1 cellular context compared by ENCODE assay signal in the genomic region with DNA sequence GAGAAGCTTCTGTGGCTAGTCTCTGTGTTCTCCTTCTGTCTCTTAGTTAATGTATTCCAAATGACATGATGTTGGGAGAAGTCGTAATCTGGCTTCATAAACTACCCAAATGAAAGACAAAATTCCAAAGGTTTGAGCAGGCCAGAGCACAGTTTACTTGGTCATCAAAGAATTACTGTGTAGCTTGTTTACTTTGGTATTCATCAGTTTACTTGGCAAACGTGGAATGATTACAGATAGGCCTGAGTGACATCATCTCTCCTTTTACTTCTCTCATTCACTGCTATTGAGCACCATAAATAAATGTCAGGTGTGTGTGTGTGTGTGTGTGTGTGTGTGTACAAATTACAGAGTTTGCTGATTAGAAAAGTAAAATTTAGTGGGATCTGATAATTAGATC.
TF ChIP-seq lines count a peak whose summit lies in the region.

No MANE protein-coding gene starts in this region.

TF ChIP-seq in GM23338, 12 proteins besides CTCF, POLR2A, EP300 and RAD21 (continued from another document):
- TF ChIP-seq, protein P1, sequence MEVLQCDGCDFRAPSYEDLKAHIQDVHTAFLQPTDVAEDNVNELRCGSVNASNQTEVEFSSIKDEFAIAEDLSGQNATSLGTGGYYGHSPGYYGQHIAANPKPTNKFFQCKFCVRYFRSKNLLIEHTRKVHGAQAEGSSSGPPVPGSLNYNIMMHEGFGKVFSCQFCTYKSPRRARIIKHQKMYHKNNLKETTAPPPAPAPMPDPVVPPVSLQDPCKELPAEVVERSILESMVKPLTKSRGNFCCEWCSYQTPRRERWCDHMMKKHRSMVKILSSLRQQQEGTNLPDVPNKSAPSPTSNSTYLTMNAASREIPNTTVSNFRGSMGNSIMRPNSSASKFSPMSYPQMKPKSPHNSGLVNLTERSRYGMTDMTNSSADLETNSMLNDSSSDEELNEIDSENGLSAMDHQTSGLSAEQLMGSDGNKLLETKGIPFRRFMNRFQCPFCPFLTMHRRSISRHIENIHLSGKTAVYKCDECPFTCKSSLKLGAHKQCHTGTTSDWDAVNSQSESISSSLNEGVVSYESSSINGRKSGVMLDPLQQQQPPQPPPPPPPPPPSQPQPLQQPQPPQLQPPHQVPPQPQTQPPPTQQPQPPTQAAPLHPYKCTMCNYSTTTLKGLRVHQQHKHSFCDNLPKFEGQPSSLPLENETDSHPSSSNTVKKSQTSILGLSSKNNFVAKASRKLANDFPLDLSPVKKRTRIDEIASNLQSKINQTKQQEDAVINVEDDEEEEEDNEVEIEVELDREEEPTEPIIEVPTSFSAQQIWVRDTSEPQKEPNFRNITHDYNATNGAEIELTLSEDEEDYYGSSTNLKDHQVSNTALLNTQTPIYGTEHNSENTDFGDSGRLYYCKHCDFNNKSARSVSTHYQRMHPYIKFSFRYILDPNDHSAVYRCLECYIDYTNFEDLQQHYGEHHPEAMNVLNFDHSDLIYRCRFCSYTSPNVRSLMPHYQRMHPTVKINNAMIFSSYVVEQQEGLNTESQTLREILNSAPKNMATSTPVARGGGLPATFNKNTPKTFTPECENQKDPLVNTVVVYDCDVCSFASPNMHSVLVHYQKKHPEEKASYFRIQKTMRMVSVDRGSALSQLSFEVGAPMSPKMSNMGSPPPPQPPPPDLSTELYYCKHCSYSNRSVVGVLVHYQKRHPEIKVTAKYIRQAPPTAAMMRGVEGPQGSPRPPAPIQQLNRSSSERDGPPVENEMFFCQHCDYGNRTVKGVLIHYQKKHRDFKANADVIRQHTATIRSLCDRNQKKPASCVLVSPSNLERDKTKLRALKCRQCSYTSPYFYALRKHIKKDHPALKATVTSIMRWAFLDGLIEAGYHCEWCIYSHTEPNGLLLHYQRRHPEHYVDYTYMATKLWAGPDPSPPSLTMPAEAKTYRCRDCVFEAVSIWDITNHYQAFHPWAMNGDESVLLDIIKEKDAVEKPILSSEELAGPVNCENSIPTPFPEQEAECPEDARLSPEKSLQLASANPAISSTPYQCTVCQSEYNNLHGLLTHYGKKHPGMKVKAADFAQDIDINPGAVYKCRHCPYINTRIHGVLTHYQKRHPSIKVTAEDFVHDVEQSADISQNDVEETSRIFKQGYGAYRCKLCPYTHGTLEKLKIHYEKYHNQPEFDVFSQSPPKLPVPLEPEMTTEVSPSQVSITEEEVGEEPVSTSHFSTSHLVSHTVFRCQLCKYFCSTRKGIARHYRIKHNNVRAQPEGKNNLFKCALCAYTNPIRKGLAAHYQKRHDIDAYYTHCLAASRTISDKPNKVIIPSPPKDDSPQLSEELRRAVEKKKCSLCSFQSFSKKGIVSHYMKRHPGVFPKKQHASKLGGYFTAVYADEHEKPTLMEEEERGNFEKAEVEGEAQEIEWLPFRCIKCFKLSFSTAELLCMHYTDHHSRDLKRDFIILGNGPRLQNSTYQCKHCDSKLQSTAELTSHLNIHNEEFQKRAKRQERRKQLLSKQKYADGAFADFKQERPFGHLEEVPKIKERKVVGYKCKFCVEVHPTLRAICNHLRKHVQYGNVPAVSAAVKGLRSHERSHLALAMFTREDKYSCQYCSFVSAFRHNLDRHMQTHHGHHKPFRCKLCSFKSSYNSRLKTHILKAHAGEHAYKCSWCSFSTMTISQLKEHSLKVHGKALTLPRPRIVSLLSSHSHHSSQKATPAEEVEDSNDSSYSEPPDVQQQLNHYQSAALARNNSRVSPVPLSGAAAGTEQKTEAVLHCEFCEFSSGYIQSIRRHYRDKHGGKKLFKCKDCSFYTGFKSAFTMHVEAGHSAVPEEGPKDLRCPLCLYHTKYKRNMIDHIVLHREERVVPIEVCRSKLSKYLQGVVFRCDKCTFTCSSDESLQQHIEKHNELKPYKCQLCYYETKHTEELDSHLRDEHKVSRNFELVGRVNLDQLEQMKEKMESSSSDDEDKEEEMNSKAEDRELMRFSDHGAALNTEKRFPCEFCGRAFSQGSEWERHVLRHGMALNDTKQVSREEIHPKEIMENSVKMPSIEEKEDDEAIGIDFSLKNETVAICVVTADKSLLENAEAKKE (CRISPR knock-in tag; IDR thresholded peaks at IDR 0.05), result no peak
- TF ChIP-seq EZH2 (IDR thresholded peaks at IDR 0.05; ENCODE audit: low read depth, unreplicated experiment) (no peak), STAT1 (IDR thresholded peaks at IDR 0.05; ENCODE audit: unreplicated experiment) (no peak)
TF ChIP-seq in GM23338: peak in this region for 0.
